9 cellular contexts compared by ENCODE assay signal in genomic region chr11:91497847-91498246, GRCh38.
"Had no signal": no experiment of that assay in that cellular context is flagged by ENCODE, and none has a peak within 500 bp of the region (broad histone marks: within the 10 kb centered on the region; RNA-seq: fewer than 3 reads in every experiment).

No MANE protein-coding gene starts in this region.

- H3K9ac ChIP-seq: GM23248 had no signal

- H3K9me3 ChIP-seq: HAP-1 had no signal

- H3K27ac ChIP-seq: GM23248, HL-60 had no signal

- H3K27me3 Mint-ChIP-seq: IgD-negative memory B cell had no signal

- H3K36me3 ChIP-seq: HAP-1 had no signal

- ATAC-seq: HCT116 had no signal

- H3K4me1 Mint-ChIP-seq: IgD-negative memory B cell had no signal

- H3K4me1 ChIP-seq: HAP-1 had no signal

- H3K4me3 Mint-ChIP-seq: HFFc6 had no signal

- H3K36me3 Mint-ChIP-seq: IgD-negative memory B cell had no signal

- DNase-seq: GM23248, GOT3, H7, HFFc6, KG1 had no signal

- H3K27ac Mint-ChIP-seq: HFFc6, IgD-negative memory B cell had no signal

- H2AFZ ChIP-seq: GM23248 had no signal

- H3K4me3 ChIP-seq: GM23248, HAP-1 had no signal
